25 cellular contexts compared by ENCODE assay signal in genomic region chr7:158536871-158537865, GRCh38. TPM values are rescaled to one million over a fixed set of nuclear protein-coding genes. Genes with fewer than 3 reads are reported as not detected.
A peak's percentile ranks its signal among the peaks of the same experiment; 100 is the strongest.
DNase-seq lines count a peak whose midpoint lies in the region; ATAC-seq and TF ChIP-seq lines count a peak whose summit lies in the region.
"Had no signal": no experiment of that assay in that cellular context is flagged by ENCODE, and none has a peak within 500 bp of the region (broad histone marks: within the 10 kb centered on the region; RNA-seq: fewer than 3 reads in every experiment).

No MANE protein-coding gene starts in this region.

- H3K36me3 Mint-ChIP-seq in glutamatergic neuron (ENCODE audit: unreplicated experiment) (peaks cover 20% of the 10 kb centered on the region), neural progenitor cell (no peaks in the 10 kb centered on the region)

- H3K4me3 ChIP-seq in neural progenitor cell, result no peak overlapping the region
- H3K4me3 ChIP-seq: cardiac muscle cell, lung, Peyer's patch, sigmoid colon, tibial nerve had no signal

- ATAC-seq in HG03108 (IDR thresholded peaks at IDR 0.05; ENCODE audit: unreplicated experiment), result no peak

- H3K4me1 Mint-ChIP-seq in glutamatergic neuron (ENCODE audit: low read depth, unreplicated experiment) (peaks cover 26% of the 10 kb centered on the region), neural progenitor cell (peaks cover 2% of the 10 kb centered on the region)

- no peak overlapping the region for H3K27ac ChIP-seq in neural progenitor cell
- H3K27ac ChIP-seq: cardiac muscle cell, neutrophil, Peyer's patch, sigmoid colon, tibial nerve, WERI-Rb-1 had no signal

- H3K79me2 ChIP-seq in neural progenitor cell (ENCODE audit: low read depth), result no peaks in the 10 kb centered on the region

- peaks cover 26% of the 10 kb centered on the region for H3K27me3 Mint-ChIP-seq in glutamatergic neuron (ENCODE audit: unreplicated experiment)
- H3K27me3 Mint-ChIP-seq in neural progenitor cell (ENCODE audit: insufficient read depth, low read depth), result peaks cover 4% of the 10 kb centered on the region

- peaks cover 29% of the 10 kb centered on the region for H3K9me3 Mint-ChIP-seq in glutamatergic neuron (ENCODE audit: unreplicated experiment)
- peaks cover 12% of the 10 kb centered on the region for H3K9me3 Mint-ChIP-seq in neural progenitor cell

- DNase-seq in SIG-M5 treated with dmso at 0.1 percent for 504 hours (lab: John Stamatoyannopoulos, UW; ENCODE audit: unreplicated experiment) (peak; percentile 64), SIG-M5 (lab: John Stamatoyannopoulos, UW) (no peak), SKM-1 (lab: John Stamatoyannopoulos, UW; ENCODE audit: unreplicated experiment) (peak; percentile 10), glutamatergic neuron (no peak), NCI-H146 (lab: John Stamatoyannopoulos, UW) (no peak), NCI-H1694 (lab: John Stamatoyannopoulos, UW) (no peak), neural progenitor cell (ENCODE audit: low spot score) (no peak)
- DNase-seq: activated naive CD4-positive, alpha-beta T cell treated with anti-CD3 and anti-CD28 coated beads, Interleukin-2, amount 50 U/mL, for 16 hours; AML-193; anterior cingulate cortex; cortex of kidney; NCI-H1417; NCI-H2107; NCI-H446; Peyer's patch; sigmoid colon; stimulated activated CD4-positive, alpha-beta T cell treated with anti-CD3 and anti-CD28 coated beads, Interleukin-15, amount 100 ng/mL, for 24 hours; T-helper 2 cell; WERI-Rb-1 had no signal

- no peaks in the 10 kb centered on the region for H3K27me3 ChIP-seq in neural progenitor cell
- H3K27me3 ChIP-seq: cardiac muscle cell, neutrophil, Peyer's patch, sigmoid colon, tibial nerve had no signal

- TF ChIP-seq CTCF in glutamatergic neuron (IDR thresholded peaks at IDR 0.05; ENCODE audit: partially characterized antibody, unreplicated experiment) (no peak), neural progenitor cell (IDR thresholded peaks at IDR 0.05) (no peak)

- H3K4me2 ChIP-seq in neural progenitor cell, result no peak overlapping the region

- no peaks in the 10 kb centered on the region for H4K20me1 ChIP-seq in neural progenitor cell (ENCODE audit: low read depth)

- H3K9ac ChIP-seq in neural progenitor cell, result no peak overlapping the region

- no peaks in the 10 kb centered on the region for H3K36me3 ChIP-seq in neural progenitor cell
- H3K36me3 ChIP-seq: cardiac muscle cell, neutrophil, Peyer's patch, sigmoid colon, tibial nerve, WERI-Rb-1 had no signal

- no peak overlapping the region for H2AFZ ChIP-seq in neural progenitor cell (replicated peaks)

- H3K4me3 Mint-ChIP-seq in glutamatergic neuron (ENCODE audit: unreplicated experiment) (no peak overlapping the region), neural progenitor cell (no peak overlapping the region)
- H3K4me3 Mint-ChIP-seq: activated T-helper 1 cell treated with anti-CD3 and anti-CD28 coated beads, Interleukin-12 subunit alpha, Interleukin-12 subunit beta, Interleukin-2, Interleukin-4 antibody, amounts not matched to agents 30 ng/mL and 10 ng/mL and 1 ng/mL, durations not matched to agents 14 hours and 24 hours and 36 hours had no signal

- no peaks in the 10 kb centered on the region for H3F3A ChIP-seq in neural progenitor cell (ENCODE audit: low read depth)

- no peaks in the 10 kb centered on the region for H3K9me3 ChIP-seq in neural progenitor cell (ENCODE audit: low read depth)
- H3K9me3 ChIP-seq: neutrophil, Peyer's patch, sigmoid colon, tibial nerve had no signal

- no peaks in the 10 kb centered on the region for H3K4me1 ChIP-seq in neural progenitor cell
- H3K4me1 ChIP-seq: Peyer's patch, sigmoid colon, tibial nerve had no signal

- peak overlapping the region; percentile 59 for H3K27ac Mint-ChIP-seq in glutamatergic neuron (ENCODE audit: unreplicated experiment)
- H3K27ac Mint-ChIP-seq in neural progenitor cell, result no peak overlapping the region
- H3K27ac Mint-ChIP-seq: activated T-helper 1 cell treated with anti-CD3 and anti-CD28 coated beads, Interleukin-12 subunit alpha, Interleukin-12 subunit beta, Interleukin-2, Interleukin-4 antibody, amounts not matched to agents 30 ng/mL and 10 ng/mL and 1 ng/mL, durations not matched to agents 14 hours and 24 hours and 36 hours had no signal

RNA-seq across cellular contexts. Expression of gene PTPRN2, which starts 50.5 kb away (rescaled TPM):
- total RNA-seq in glutamatergic neuron (ENCODE audit: unreplicated experiment) (49.0 TPM), neural progenitor cell (ENCODE audit: low replicate concordance) (3.0 and 4.9 TPM in 2 replicates)
- total RNA-seq: cardiac muscle cell had no signal

Comparison
In these comparisons a context has a peak if more than half of its experiments do, and no peak if none do; other contexts are left out.
1. DNase-seq: peak in SIG-M5 treated with dmso at 0.1 percent for 504 hours (single experiment) and SKM-1 (single experiment); none in SIG-M5 (single experiment), glutamatergic neuron (single experiment), NCI-H146 (single experiment), NCI-H1694 (single experiment) and neural progenitor cell (single experiment).